ENCODE assay signal across 8 cellular contexts in the genomic region with DNA sequence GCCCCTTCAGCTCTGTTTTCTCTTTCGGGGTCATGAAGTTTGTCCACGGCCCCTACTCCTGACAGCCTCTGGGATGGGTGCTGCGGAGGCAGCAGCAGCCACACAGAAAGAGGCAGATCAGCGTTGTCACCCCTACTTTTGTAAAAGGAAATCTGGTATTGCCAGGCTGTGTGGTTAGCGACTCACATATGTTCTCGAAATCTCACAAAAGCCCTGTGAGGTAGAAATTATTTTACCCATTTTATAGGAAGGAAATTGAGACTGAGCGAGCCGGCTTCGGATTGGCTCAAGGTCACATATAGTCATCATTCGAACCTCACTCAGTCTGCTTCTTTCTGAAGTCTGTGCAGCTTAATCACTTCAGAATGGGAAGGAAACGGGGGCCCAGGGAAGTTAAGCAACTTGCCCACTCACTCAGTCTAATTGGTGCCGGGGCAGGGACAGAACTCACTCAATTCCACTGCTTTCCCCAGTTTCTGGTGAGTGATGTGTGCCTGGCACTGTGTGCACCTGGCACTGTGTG. TPM values are rescaled to one million over a fixed set of nuclear protein-coding genes. Genes with fewer than 3 reads are reported as not detected.
DNase-seq lines count a peak whose midpoint lies in the region; ATAC-seq and TF ChIP-seq lines count a peak whose summit lies in the region.

No MANE protein-coding gene starts in this region.

- no peaks in the 10 kb centered on the region for H3K27me3 ChIP-seq in MG63
- no peaks in the 10 kb centered on the region for H3K27me3 ChIP-seq in foreskin keratinocyte

- H3K4me3 ChIP-seq in MG63 = peak overlapping the region; percentile 90

- H3K27me3 Mint-ChIP-seq in activated T-helper 1 cell treated with anti-CD3 and anti-CD28 coated beads, Interleukin-12 subunit alpha, Interleukin-12 subunit beta, Interleukin-2, Interleukin-4 antibody, amounts not matched to agents 30 ng/mL and 10 ng/mL and 1 ng/mL, durations not matched to agents 14 hours and 24 hours and 36 hours (ENCODE audit: insufficient read depth) = peaks cover 14% of the 10 kb centered on the region

- peaks cover 29% of the 10 kb centered on the region for H3K36me3 ChIP-seq in MG63

- H3K4me1 ChIP-seq in foreskin keratinocyte = peaks cover 5% of the 10 kb centered on the region

- peak; percentile 82 for DNase-seq in CD1c-positive myeloid dendritic cell (ENCODE audit: extremely low spot score)
- DNase-seq in MG63 = no peak
- DNase-seq in activated T-helper 1 cell treated with anti-CD3 and anti-CD28 coated beads, Interleukin-12 subunit alpha, Interleukin-12 subunit beta, Interleukin-2, Interleukin-4 antibody, amounts not matched to agents 30 ng/mL and 10 ng/mL and 1 ng/mL, durations not matched to agents 14 hours and 24 hours and 36 hours (ENCODE audit: low spot score) = no peak
- DNase-seq in foreskin keratinocyte = peak in 1 of 2 donors; percentile 40
- peak; percentile 37 for DNase-seq in pons (ENCODE audit: low spot score)
- no peak for DNase-seq in kidney glomerular epithelial cell (lab: John Stamatoyannopoulos, UW)
- no peak for DNase-seq in GOT3 (lab: John Stamatoyannopoulos, UW)

- intact Hi-C loops in activated T-helper 1 cell treated with anti-CD3 and anti-CD28 coated beads, Interleukin-12 subunit alpha, Interleukin-12 subunit beta, Interleukin-2, Interleukin-4 antibody, amounts not matched to agents 30 ng/mL and 10 ng/mL and 1 ng/mL, durations not matched to agents 14 hours and 24 hours and 36 hours (cut with micrococcal nuclease) = loop anchor here (2.0 to 5.0 kb wide), 3 partner anchors 34 to 1508 kb away; no protein-coding TSS in a partner anchor

- H3K9me3 ChIP-seq in MG63 = no peaks in the 10 kb centered on the region

- peak overlapping the region; percentile 15 for H3K27ac Mint-ChIP-seq in activated T-helper 1 cell treated with anti-CD3 and anti-CD28 coated beads, Interleukin-12 subunit alpha, Interleukin-12 subunit beta, Interleukin-2, Interleukin-4 antibody, amounts not matched to agents 30 ng/mL and 10 ng/mL and 1 ng/mL, durations not matched to agents 14 hours and 24 hours and 36 hours

- ATAC-seq in foreskin keratinocyte = peak; percentile 12
- ATAC-seq in HG03175 (IDR thresholded peaks at IDR 0.05; ENCODE audit: unreplicated experiment) = no peak

- H3K36me3 Mint-ChIP-seq in activated T-helper 1 cell treated with anti-CD3 and anti-CD28 coated beads, Interleukin-12 subunit alpha, Interleukin-12 subunit beta, Interleukin-2, Interleukin-4 antibody, amounts not matched to agents 30 ng/mL and 10 ng/mL and 1 ng/mL, durations not matched to agents 14 hours and 24 hours and 36 hours (ENCODE audit: low read depth) = no peaks in the 10 kb centered on the region

- H3K27ac ChIP-seq in foreskin keratinocyte = peak overlapping the region; percentile 53

- H3K4me1 Mint-ChIP-seq in activated T-helper 1 cell treated with anti-CD3 and anti-CD28 coated beads, Interleukin-12 subunit alpha, Interleukin-12 subunit beta, Interleukin-2, Interleukin-4 antibody, amounts not matched to agents 30 ng/mL and 10 ng/mL and 1 ng/mL, durations not matched to agents 14 hours and 24 hours and 36 hours (ENCODE audit: low read depth) = no peaks in the 10 kb centered on the region

- no peaks in the 10 kb centered on the region for H3K9me3 Mint-ChIP-seq in activated T-helper 1 cell treated with anti-CD3 and anti-CD28 coated beads, Interleukin-12 subunit alpha, Interleukin-12 subunit beta, Interleukin-2, Interleukin-4 antibody, amounts not matched to agents 30 ng/mL and 10 ng/mL and 1 ng/mL, durations not matched to agents 14 hours and 24 hours and 36 hours

- H3K4me3 Mint-ChIP-seq in activated T-helper 1 cell treated with anti-CD3 and anti-CD28 coated beads, Interleukin-12 subunit alpha, Interleukin-12 subunit beta, Interleukin-2, Interleukin-4 antibody, amounts not matched to agents 30 ng/mL and 10 ng/mL and 1 ng/mL, durations not matched to agents 14 hours and 24 hours and 36 hours = peak overlapping the region; percentile 66

- no peak for TF ChIP-seq CTCF in foreskin keratinocyte (conservative IDR thresholded peaks at IDR 0.05)

RNA-seq across cellular contexts. Expression of a gene that starts 1.1 kb away (rescaled TPM):
- 183 and 206 TPM in 2 replicates for total RNA-seq in MG63 (2014; rRNA removed; shearing (Covaris generic); ENCODE audit: low replicate concordance)
- total RNA-seq in activated T-helper 1 cell treated with anti-CD3 and anti-CD28 coated beads, Interleukin-12 subunit alpha, Interleukin-12 subunit beta, Interleukin-2, Interleukin-4 antibody, amounts not matched to agents 30 ng/mL and 10 ng/mL and 1 ng/mL, durations not matched to agents 14 hours and 24 hours and 36 hours = 4.8 and 5.1 TPM in 2 replicates
- total RNA-seq in foreskin keratinocyte = 119 and 121 TPM in 2 replicates
- 91.0 and 94.9 TPM in 2 replicates for polyA plus RNA-seq in foreskin keratinocyte

RNA-seq across cellular contexts. Expression of a gene that starts 53.6 kb away (rescaled TPM):
- total RNA-seq in MG63 (2014; rRNA removed; shearing (Covaris generic); ENCODE audit: low replicate concordance) = 33.9 and 37.0 TPM in 2 replicates
- 4.0 and 4.3 TPM in 2 replicates for total RNA-seq in activated T-helper 1 cell treated with anti-CD3 and anti-CD28 coated beads, Interleukin-12 subunit alpha, Interleukin-12 subunit beta, Interleukin-2, Interleukin-4 antibody, amounts not matched to agents 30 ng/mL and 10 ng/mL and 1 ng/mL, durations not matched to agents 14 hours and 24 hours and 36 hours
- 4.1 and 5.9 TPM in 2 replicates for total RNA-seq in foreskin keratinocyte
- polyA plus RNA-seq in foreskin keratinocyte = 0.39 and 0.57 TPM in 2 replicates

Comparison
In these comparisons a context has a peak if more than half of its experiments do, and no peak if none do; other contexts are left out.
1. DNase-seq: peak in CD1c-positive myeloid dendritic cell (single experiment) and pons (single experiment); none in MG63 (single experiment), activated T-helper 1 cell treated with anti-CD3 and anti-CD28 coated beads, Interleukin-12 subunit alpha, Interleukin-12 subunit beta, Interleukin-2, Interleukin-4 antibody, amounts not matched to agents 30 ng/mL and 10 ng/mL and 1 ng/mL, durations not matched to agents 14 hours and 24 hours and 36 hours (single experiment), kidney glomerular epithelial cell (single experiment) and GOT3 (single experiment).
2. RNA of a gene that starts 1.1 kb away (total RNA-seq): 183 to 206 TPM in MG63 and 119 to 121 TPM in foreskin keratinocyte; 4.8 to 5.1 TPM in activated T-helper 1 cell treated with anti-CD3 and anti-CD28 coated beads, Interleukin-12 subunit alpha, Interleukin-12 subunit beta, Interleukin-2, Interleukin-4 antibody, amounts not matched to agents 30 ng/mL and 10 ng/mL and 1 ng/mL, durations not matched to agents 14 hours and 24 hours and 36 hours; every median in the first group is over 10 times any median in the second.